Comparison of ENCODE assay signal across 1 cellular context in genomic region chr11:67402192-67402839, GRCh38.
TF ChIP-seq lines count a peak whose summit lies in the region.

No MANE protein-coding gene starts in this region.

TF ChIP-seq in HepG2, 621 proteins besides CTCF, POLR2A, EP300 and RAD21:
- TF ChIP-seq PAXIP1 (CRISPR knock-in tag; conservative IDR thresholded peaks at IDR 0.05): 0 out of 2 replicates have a peak, but pooled peaks have one; percentile 37
- TF ChIP-seq TAF1 (CRISPR knock-in tag; IDR thresholded peaks at IDR 0.05): 0 out of 2 replicates have a peak, but pooled peaks have one; percentile 31
- peak; percentile 72 for TF ChIP-seq RARA (CRISPR knock-in tag; IDR thresholded peaks at IDR 0.05)
- peak; percentile 32; the same call in 1 of the 2 replicates for TF ChIP-seq ZNF224 (CRISPR knock-in tag; IDR thresholded peaks at IDR 0.05)
- TF ChIP-seq GATA4 (IDR thresholded peaks at IDR 0.05; ENCODE audit: borderline replicate concordance, low read depth): 0 out of 2 replicates have a peak, but pooled peaks have one; percentile 6
- peak; percentile 52; the same call in 1 of the 2 replicates for TF ChIP-seq PITX1 (CRISPR knock-in tag; IDR thresholded peaks at IDR 0.05)
- TF ChIP-seq RXRA (CRISPR knock-in tag; IDR thresholded peaks at IDR 0.05): 0 out of 2 replicates have a peak, but pooled peaks have one; percentile 5
- TF ChIP-seq ZBTB33 (CRISPR knock-in tag; IDR thresholded peaks at IDR 0.05): peak; percentile 49; the same call in 1 of the 2 replicates
- TF ChIP-seq ZFP91 (CRISPR knock-in tag; IDR thresholded peaks at IDR 0.05; ENCODE audit: borderline replicate concordance): 0 out of 2 replicates have a peak, but pooled peaks have one; percentile 37
- 0 out of 2 replicates have a peak, but pooled peaks have one; percentile 26 for TF ChIP-seq NCOR1 (IDR thresholded peaks at IDR 0.05; ENCODE audit: borderline replicate concordance, low read length)
- 0 out of 4 replicates have a peak, but pooled peaks of 1 of the 2 experiments have one; percentile 22 for TF ChIP-seq NR2F1 (CRISPR knock-in tag; IDR thresholded peaks at IDR 0.05)
- 0 out of 2 replicates have a peak, but pooled peaks have one; percentile 25 for TF ChIP-seq ZNF232 (CRISPR knock-in tag; IDR thresholded peaks at IDR 0.05; ENCODE audit: borderline replicate concordance)
- peak; percentile 67 for TF ChIP-seq ZBTB38 (CRISPR knock-in tag; IDR thresholded peaks at IDR 0.05)
- TF ChIP-seq NR2F6 (IDR thresholded peaks at IDR 0.05): peak; percentile 68; the same call in 1 of the 2 replicates
- TF ChIP-seq NR2F6 (CRISPR knock-in tag; IDR thresholded peaks at IDR 0.05): peak; percentile 74
- TF ChIP-seq ZNF580 (CRISPR knock-in tag; IDR thresholded peaks at IDR 0.05; ENCODE audit: borderline replicate concordance, low read depth): 0 out of 2 replicates have a peak, but pooled peaks have one; percentile 0
- peak; percentile 47; the same call in 1 of the 2 replicates for TF ChIP-seq MYPOP (CRISPR knock-in tag; IDR thresholded peaks at IDR 0.05)
- peak; percentile 14; the same call in 1 of the 2 replicates for TF ChIP-seq ZNF230 (CRISPR knock-in tag; IDR thresholded peaks at IDR 0.05)
TF ChIP-seq in HepG2: peak in this region for 17; not testable (repeated sequence) for 604.
